ENCODE assay signal across 1 cellular context in genomic region chr10:15700078-15700477, GRCh38.
TF ChIP-seq lines count a peak whose summit lies in the region.

No MANE protein-coding gene starts in this region.

TF ChIP-seq in HEK293, 187 proteins besides CTCF, POLR2A, EP300 and RAD21 (continued from another document):
- TF ChIP-seq ZNF518A (tag by site-specific recombination; conservative IDR thresholded peaks at IDR 0.05; ENCODE audit: low read depth) = 0 out of 2 replicates have a peak, but pooled peaks have one; percentile 10
